11 cellular contexts compared by ENCODE assay signal in genomic region chr15:51752918-51753317, GRCh38. TPM values are rescaled to one million over a fixed set of nuclear protein-coding genes. Genes with fewer than 3 reads are reported as not detected.
DNase-seq lines count a peak whose midpoint lies in the region; ATAC-seq and TF ChIP-seq lines count a peak whose summit lies in the region.
"Had no signal": no experiment of that assay in that cellular context is flagged by ENCODE, and none has a peak within 500 bp of the region (broad histone marks: within the 10 kb centered on the region; RNA-seq: fewer than 3 reads in every experiment).

No MANE protein-coding gene starts in this region.

- DNase-seq in activated naive CD4-positive, alpha-beta T cell treated with anti-CD3 and anti-CD28 coated beads, Interleukin-2, amount 10 ng/mL, durations not matched to agents 7 days and 5 days, result no peak
- no peak for DNase-seq in activated naive CD4-positive, alpha-beta T cell (lab: John Stamatoyannopoulos, UW)
- DNase-seq in type B pancreatic cell (ENCODE audit: extremely low spot score, unreplicated experiment), result no peak
- no peak for DNase-seq in activated CD4-positive, CD25-positive, alpha-beta regulatory T cell (lab: John Stamatoyannopoulos, UW)
- DNase-seq: activated CD4-positive, alpha-beta T cell treated with anti-CD3 and anti-CD28 coated beads for 4 hours; aorta had no signal

- ATAC-seq in GM19351 (IDR thresholded peaks at IDR 0.05; ENCODE audit: unreplicated experiment) (no peak), HG03039 (IDR thresholded peaks at IDR 0.05; ENCODE audit: unreplicated experiment) (no peak)

- CTCF ChIA-PET in activated naive CD4-positive, alpha-beta T cell treated with anti-CD3 and anti-CD28 coated beads, Interleukin-2, amount 10 ng/mL, durations not matched to agents 7 days and 5 days (lab: Charles Lee), result no interaction called here

- TF ChIP-seq CTCF in VCaP (conservative IDR thresholded peaks at IDR 0.05) (no peak), type B pancreatic cell (conservative IDR thresholded peaks at IDR 0.05) (no peak)

- peak overlapping the region; percentile 58 for H3K4me3 Mint-ChIP-seq in activated naive CD4-positive, alpha-beta T cell treated with anti-CD3 and anti-CD28 coated beads, Interleukin-2, amount 10 ng/mL, durations not matched to agents 7 days and 5 days
- peak overlapping the region; percentile 75 for H3K4me3 Mint-ChIP-seq in type B pancreatic cell

- H3K27me3 Mint-ChIP-seq in activated naive CD4-positive, alpha-beta T cell treated with anti-CD3 and anti-CD28 coated beads, Interleukin-2, amount 10 ng/mL, durations not matched to agents 7 days and 5 days, result peaks cover 28% of the 10 kb centered on the region
- peaks cover 68% of the 10 kb centered on the region for H3K27me3 Mint-ChIP-seq in type B pancreatic cell

- peaks cover 15% of the 10 kb centered on the region for H3K36me3 Mint-ChIP-seq in activated naive CD4-positive, alpha-beta T cell treated with anti-CD3 and anti-CD28 coated beads, Interleukin-2, amount 10 ng/mL, durations not matched to agents 7 days and 5 days
- no peaks in the 10 kb centered on the region for H3K36me3 Mint-ChIP-seq in type B pancreatic cell

- H3K27ac ChIP-seq in VCaP (peak overlapping the region; percentile 80), iPS-18a (ENCODE audit: low read length) (no peak overlapping the region)
- H3K27ac ChIP-seq: C4-2B had no signal

- H3K9me3 Mint-ChIP-seq in activated naive CD4-positive, alpha-beta T cell treated with anti-CD3 and anti-CD28 coated beads, Interleukin-2, amount 10 ng/mL, durations not matched to agents 7 days and 5 days, result no peaks in the 10 kb centered on the region
- no peaks in the 10 kb centered on the region for H3K9me3 Mint-ChIP-seq in type B pancreatic cell

- H3K4me3 ChIP-seq in iPS-18a (ENCODE audit: low read length), result peak overlapping the region; percentile 74

- H3K36me3 ChIP-seq in iPS-18a (ENCODE audit: control insufficient read depth, low read depth, low read length), result no peaks in the 10 kb centered on the region

- H3K9me3 ChIP-seq in iPS-18a (ENCODE audit: control insufficient read depth, low read depth, low read length), result no peaks in the 10 kb centered on the region

- peaks cover 56% of the 10 kb centered on the region for H3K27me3 ChIP-seq in iPS-18a (ENCODE audit: control insufficient read depth, insufficient read depth, low read length)

- peaks cover 45% of the 10 kb centered on the region for H3K4me1 Mint-ChIP-seq in activated naive CD4-positive, alpha-beta T cell treated with anti-CD3 and anti-CD28 coated beads, Interleukin-2, amount 10 ng/mL, durations not matched to agents 7 days and 5 days
- peaks cover 5% of the 10 kb centered on the region for H3K4me1 Mint-ChIP-seq in type B pancreatic cell (ENCODE audit: unreplicated experiment)

- H3K9ac ChIP-seq in iPS-18a (ENCODE audit: low read length), result no peak overlapping the region

- peaks cover 6% of the 10 kb centered on the region for H3K4me1 ChIP-seq in iPS-18a (ENCODE audit: control insufficient read depth, low read depth, low read length)

- H3K27ac Mint-ChIP-seq in activated naive CD4-positive, alpha-beta T cell treated with anti-CD3 and anti-CD28 coated beads, Interleukin-2, amount 10 ng/mL, durations not matched to agents 7 days and 5 days, result no peak overlapping the region
- H3K27ac Mint-ChIP-seq in type B pancreatic cell, result no peak overlapping the region

RNA-seq across cellular contexts. Expression of gene TMOD2, which starts 1.5 kb away (rescaled TPM):
- 6.7 and 8.3 TPM in 2 replicates for total RNA-seq in type B pancreatic cell (ENCODE audit: low replicate concordance)

RNA-seq across cellular contexts. Expression of gene LYSMD2, which starts 15.5 kb away (rescaled TPM):
- 3.9 and 6.2 TPM in 2 replicates for total RNA-seq in type B pancreatic cell (ENCODE audit: low replicate concordance)
